8 cellular contexts compared by ENCODE assay signal in the genomic region with DNA sequence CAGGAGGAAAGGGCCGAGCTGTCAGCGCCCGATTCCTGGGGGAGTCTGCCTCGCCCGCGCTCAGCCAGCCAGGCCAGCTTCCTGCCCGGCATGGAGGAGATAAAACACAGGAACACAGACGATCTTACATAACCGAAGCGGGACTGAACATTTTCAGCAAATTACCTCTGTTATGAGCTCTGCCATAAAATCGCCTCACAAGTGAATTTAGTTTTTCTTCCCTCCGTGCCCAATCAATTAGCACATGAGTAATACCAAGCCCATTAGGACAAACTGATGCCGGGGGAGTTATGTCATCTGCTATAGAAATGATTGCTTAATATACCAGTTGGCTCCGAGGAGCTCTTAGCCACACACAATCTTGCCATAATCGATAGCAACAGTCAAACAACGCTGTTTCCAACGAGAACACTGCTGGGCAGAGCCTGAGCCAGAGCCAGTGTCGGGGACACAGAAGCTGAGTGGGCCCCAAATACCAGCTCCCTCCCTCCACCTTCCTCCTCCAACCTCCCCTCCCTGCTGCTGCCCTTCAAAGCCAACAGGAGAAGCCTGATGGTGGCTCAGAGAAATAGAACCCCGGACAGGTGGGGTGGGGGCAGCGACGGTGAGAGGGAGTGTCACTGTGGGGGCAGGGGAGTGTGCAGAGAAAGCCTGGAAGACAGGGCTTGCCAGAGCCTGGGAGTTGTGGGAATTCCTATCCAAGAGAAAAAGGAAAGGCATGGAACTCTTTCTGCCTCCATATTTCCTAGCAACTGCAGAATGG.
DNase-seq lines count a peak whose midpoint lies in the region; ATAC-seq and TF ChIP-seq lines count a peak whose summit lies in the region.

No MANE protein-coding gene starts in this region.

- H3K4me3 Mint-ChIP-seq in progenitor cell of endocrine pancreas (ENCODE audit: low read depth) = peak overlapping the region; percentile 9
- H3K4me3 Mint-ChIP-seq in activated CD4-positive, alpha-beta memory T cell treated with anti-CD3 and anti-CD28 coated beads for 36 hours = no peak overlapping the region

- no peaks in the 10 kb centered on the region for H3K36me3 Mint-ChIP-seq in progenitor cell of endocrine pancreas (ENCODE audit: insufficient read depth)
- no peaks in the 10 kb centered on the region for H3K36me3 Mint-ChIP-seq in activated CD4-positive, alpha-beta memory T cell treated with anti-CD3 and anti-CD28 coated beads for 36 hours

- peak overlapping the region; percentile 42 for H3K27ac Mint-ChIP-seq in progenitor cell of endocrine pancreas
- no peak overlapping the region for H3K27ac Mint-ChIP-seq in activated CD4-positive, alpha-beta memory T cell treated with anti-CD3 and anti-CD28 coated beads for 36 hours

- DNase-seq in HS-5 (ENCODE audit: low read depth) (peak; percentile 18), Right ventricle myocardium inferior (ENCODE audit: missing footprints) (peak; percentile 89), progenitor cell of endocrine pancreas (ENCODE audit: low spot score, unreplicated experiment) (no peak)
- no peak for DNase-seq in activated CD4-positive, alpha-beta memory T cell treated with anti-CD3 and anti-CD28 coated beads for 36 hours

- H3K27me3 Mint-ChIP-seq in progenitor cell of endocrine pancreas = peaks cover 52% of the 10 kb centered on the region
- H3K27me3 Mint-ChIP-seq in activated CD4-positive, alpha-beta memory T cell treated with anti-CD3 and anti-CD28 coated beads for 36 hours = peaks cover 12% of the 10 kb centered on the region

- no peaks in the 10 kb centered on the region for H3K9me3 Mint-ChIP-seq in progenitor cell of endocrine pancreas (ENCODE audit: low read depth)
- H3K9me3 Mint-ChIP-seq in activated CD4-positive, alpha-beta memory T cell treated with anti-CD3 and anti-CD28 coated beads for 36 hours = peaks cover 10% of the 10 kb centered on the region

- TF ChIP-seq CTCF in progenitor cell of endocrine pancreas (IDR thresholded peaks at IDR 0.05; ENCODE audit: unreplicated experiment) = no peak

- peaks cover 20% of the 10 kb centered on the region for H3K4me1 Mint-ChIP-seq in progenitor cell of endocrine pancreas (ENCODE audit: low read depth)
- no peaks in the 10 kb centered on the region for H3K4me1 Mint-ChIP-seq in activated CD4-positive, alpha-beta memory T cell treated with anti-CD3 and anti-CD28 coated beads for 36 hours (ENCODE audit: low read depth)

- POLR2A ChIA-PET in activated CD4-positive, alpha-beta memory T cell treated with anti-CD3 and anti-CD28 coated beads for 36 hours (lab: Charles Lee) = no interaction called here

- ATAC-seq in SK-N-SH treated with all-trans-retinoic acid at 6 μM for 48 hours = peak; percentile 73
- peak; percentile 95 for ATAC-seq in Right ventricle myocardium inferior
- no peak for ATAC-seq in HG02642 (IDR thresholded peaks at IDR 0.05; ENCODE audit: poor library complexity, unreplicated experiment)
- ATAC-seq in GM19351 (IDR thresholded peaks at IDR 0.05; ENCODE audit: unreplicated experiment) = no peak
- ATAC-seq in HG03108 (IDR thresholded peaks at IDR 0.05; ENCODE audit: unreplicated experiment) = no peak

- intact Hi-C loops in Right ventricle myocardium inferior (cut with DNase I) = no loop called here
- intact Hi-C loops in activated CD4-positive, alpha-beta memory T cell treated with anti-CD3 and anti-CD28 coated beads for 36 hours (cut with micrococcal nuclease) = no loop called here

- CTCF ChIA-PET in activated CD4-positive, alpha-beta memory T cell treated with anti-CD3 and anti-CD28 coated beads for 36 hours (lab: Charles Lee) = no interaction called here

TF ChIP-seq in SK-N-SH treated with all-trans-retinoic acid at 6 μM for 48 hours, 23 proteins besides CTCF, POLR2A, EP300 and RAD21 (continues in another document):
- TF ChIP-seq, protein P1, sequence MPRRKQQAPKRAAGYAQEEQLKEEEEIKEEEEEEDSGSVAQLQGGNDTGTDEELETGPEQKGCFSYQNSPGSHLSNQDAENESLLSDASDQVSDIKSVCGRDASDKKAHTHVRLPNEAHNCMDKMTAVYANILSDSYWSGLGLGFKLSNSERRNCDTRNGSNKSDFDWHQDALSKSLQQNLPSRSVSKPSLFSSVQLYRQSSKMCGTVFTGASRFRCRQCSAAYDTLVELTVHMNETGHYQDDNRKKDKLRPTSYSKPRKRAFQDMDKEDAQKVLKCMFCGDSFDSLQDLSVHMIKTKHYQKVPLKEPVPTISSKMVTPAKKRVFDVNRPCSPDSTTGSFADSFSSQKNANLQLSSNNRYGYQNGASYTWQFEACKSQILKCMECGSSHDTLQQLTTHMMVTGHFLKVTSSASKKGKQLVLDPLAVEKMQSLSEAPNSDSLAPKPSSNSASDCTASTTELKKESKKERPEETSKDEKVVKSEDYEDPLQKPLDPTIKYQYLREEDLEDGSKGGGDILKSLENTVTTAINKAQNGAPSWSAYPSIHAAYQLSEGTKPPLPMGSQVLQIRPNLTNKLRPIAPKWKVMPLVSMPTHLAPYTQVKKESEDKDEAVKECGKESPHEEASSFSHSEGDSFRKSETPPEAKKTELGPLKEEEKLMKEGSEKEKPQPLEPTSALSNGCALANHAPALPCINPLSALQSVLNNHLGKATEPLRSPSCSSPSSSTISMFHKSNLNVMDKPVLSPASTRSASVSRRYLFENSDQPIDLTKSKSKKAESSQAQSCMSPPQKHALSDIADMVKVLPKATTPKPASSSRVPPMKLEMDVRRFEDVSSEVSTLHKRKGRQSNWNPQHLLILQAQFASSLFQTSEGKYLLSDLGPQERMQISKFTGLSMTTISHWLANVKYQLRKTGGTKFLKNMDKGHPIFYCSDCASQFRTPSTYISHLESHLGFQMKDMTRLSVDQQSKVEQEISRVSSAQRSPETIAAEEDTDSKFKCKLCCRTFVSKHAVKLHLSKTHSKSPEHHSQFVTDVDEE (CRISPR knock-in tag; IDR thresholded peaks at IDR 0.05) = peak; percentile 70; the same call in 1 of the 2 replicates
- TF ChIP-seq, protein P2, sequence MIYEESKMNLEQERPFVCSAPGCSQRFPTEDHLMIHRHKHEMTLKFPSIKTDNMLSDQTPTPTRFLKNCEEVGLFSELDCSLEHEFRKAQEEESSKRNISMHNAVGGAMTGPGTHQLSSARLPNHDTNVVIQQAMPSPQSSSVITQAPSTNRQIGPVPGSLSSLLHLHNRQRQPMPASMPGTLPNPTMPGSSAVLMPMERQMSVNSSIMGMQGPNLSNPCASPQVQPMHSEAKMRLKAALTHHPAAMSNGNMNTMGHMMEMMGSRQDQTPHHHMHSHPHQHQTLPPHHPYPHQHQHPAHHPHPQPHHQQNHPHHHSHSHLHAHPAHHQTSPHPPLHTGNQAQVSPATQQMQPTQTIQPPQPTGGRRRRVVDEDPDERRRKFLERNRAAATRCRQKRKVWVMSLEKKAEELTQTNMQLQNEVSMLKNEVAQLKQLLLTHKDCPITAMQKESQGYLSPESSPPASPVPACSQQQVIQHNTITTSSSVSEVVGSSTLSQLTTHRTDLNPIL (CRISPR knock-in tag; IDR thresholded peaks at IDR 0.05; ENCODE audit: low read depth) = peak; percentile 58; the same call in 1 of the 2 replicates
- peak; percentile 63; the same call in 1 of the 2 replicates for TF ChIP-seq GLIS3 (CRISPR knock-in tag; IDR thresholded peaks at IDR 0.05)
- TF ChIP-seq SNAI2 (CRISPR knock-in tag; IDR thresholded peaks at IDR 0.05) = no peak
- no peak for TF ChIP-seq ESRRG (CRISPR knock-in tag; IDR thresholded peaks at IDR 0.05)
- no peak for TF ChIP-seq ZFP30 (CRISPR knock-in tag; IDR thresholded peaks at IDR 0.05)
- peak; percentile 65 for TF ChIP-seq ZFP3 (CRISPR knock-in tag; IDR thresholded peaks at IDR 0.05)
- TF ChIP-seq ZNF70 (CRISPR knock-in tag; IDR thresholded peaks at IDR 0.05) = no peak
- no peak for TF ChIP-seq ZNF8 (CRISPR knock-in tag; IDR thresholded peaks at IDR 0.05)
- no peak for TF ChIP-seq BACH2 (CRISPR knock-in tag; IDR thresholded peaks at IDR 0.05; ENCODE audit: borderline replicate concordance)
- TF ChIP-seq ZC3H10 (CRISPR knock-in tag; IDR thresholded peaks at IDR 0.05) = no peak
- no peak for TF ChIP-seq ZNF565 (CRISPR knock-in tag; conservative IDR thresholded peaks at IDR 0.05; ENCODE audit: low read depth)
- no peak for TF ChIP-seq RARB (CRISPR knock-in tag; IDR thresholded peaks at IDR 0.05)
- TF ChIP-seq PPARA (CRISPR knock-in tag; IDR thresholded peaks at IDR 0.05; ENCODE audit: borderline replicate concordance) = no peak
- TF ChIP-seq, protein P3, sequence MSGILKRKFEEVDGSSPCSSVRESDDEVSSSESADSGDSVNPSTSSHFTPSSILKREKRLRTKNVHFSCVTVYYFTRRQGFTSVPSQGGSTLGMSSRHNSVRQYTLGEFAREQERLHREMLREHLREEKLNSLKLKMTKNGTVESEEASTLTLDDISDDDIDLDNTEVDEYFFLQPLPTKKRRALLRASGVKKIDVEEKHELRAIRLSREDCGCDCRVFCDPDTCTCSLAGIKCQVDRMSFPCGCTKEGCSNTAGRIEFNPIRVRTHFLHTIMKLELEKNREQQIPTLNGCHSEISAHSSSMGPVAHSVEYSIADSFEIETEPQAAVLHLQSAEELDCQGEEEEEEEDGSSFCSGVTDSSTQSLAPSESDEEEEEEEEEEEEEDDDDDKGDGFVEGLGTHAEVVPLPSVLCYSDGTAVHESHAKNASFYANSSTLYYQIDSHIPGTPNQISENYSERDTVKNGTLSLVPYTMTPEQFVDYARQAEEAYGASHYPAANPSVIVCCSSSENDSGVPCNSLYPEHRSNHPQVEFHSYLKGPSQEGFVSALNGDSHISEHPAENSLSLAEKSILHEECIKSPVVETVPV (CRISPR knock-in tag; IDR thresholded peaks at IDR 0.05) = no peak
- peak; percentile 86 for TF ChIP-seq ISL1 (CRISPR knock-in tag; IDR thresholded peaks at IDR 0.05)
- TF ChIP-seq CSDC2 (CRISPR knock-in tag; IDR thresholded peaks at IDR 0.05) = no peak
- no peak for TF ChIP-seq OSR1 (CRISPR knock-in tag; IDR thresholded peaks at IDR 0.05)
- peak; percentile 40; the same call in 1 of the 2 replicates for TF ChIP-seq TCF4 (CRISPR knock-in tag; IDR thresholded peaks at IDR 0.05; ENCODE audit: borderline replicate concordance)

Comparison
In these comparisons a context has a peak if more than half of its experiments do, and no peak if none do; other contexts are left out.
1. DNase-seq: peak in HS-5 (single experiment) and Right ventricle myocardium inferior (single experiment); none in progenitor cell of endocrine pancreas (single experiment) and activated CD4-positive, alpha-beta memory T cell treated with anti-CD3 and anti-CD28 coated beads for 36 hours (single experiment).
2. ATAC-seq: peak in SK-N-SH treated with all-trans-retinoic acid at 6 μM for 48 hours (single experiment) and Right ventricle myocardium inferior (single experiment); none in HG02642 (single experiment), GM19351 (single experiment) and HG03108 (single experiment).